ENCODE assay signal across 8 cellular contexts in the genomic region with DNA sequence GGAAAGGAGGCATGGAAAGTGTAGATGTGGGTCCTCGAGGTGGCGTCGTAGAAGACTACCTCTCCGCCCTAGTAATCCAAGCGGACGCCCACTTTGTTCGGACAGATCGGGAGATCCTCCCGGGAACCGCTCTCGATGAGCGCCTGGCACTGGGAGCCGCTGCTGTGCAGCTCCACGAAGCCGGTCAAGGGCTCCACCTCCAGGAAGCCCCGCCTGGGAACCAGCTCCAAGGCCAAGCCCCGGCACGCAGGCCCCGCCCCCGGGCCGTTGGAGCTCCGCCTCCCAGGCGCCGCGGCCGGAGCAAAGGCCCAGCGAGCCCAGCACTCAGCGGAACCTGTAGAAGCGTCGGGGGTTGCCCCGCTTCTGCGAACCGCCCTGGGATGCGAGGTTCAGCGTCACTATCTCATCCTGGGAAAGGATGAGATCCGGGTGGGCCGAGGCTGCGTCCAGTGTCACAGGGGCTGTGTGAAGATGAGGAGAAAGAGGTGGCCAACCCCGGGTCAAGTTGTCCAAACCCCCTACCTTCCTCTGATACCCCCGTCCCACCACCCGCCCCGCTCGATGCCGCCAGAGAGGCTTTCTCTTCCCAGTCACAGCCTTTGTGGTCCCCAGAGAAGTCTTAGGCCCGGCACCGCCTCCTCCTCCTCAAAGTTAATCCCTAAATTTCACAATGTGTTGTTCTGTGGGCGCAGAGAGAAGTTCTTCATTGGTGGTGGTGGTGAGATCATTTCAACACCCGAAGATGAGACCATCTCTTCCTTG. TPM values are rescaled to one million over a fixed set of nuclear protein-coding genes. Genes with fewer than 3 reads are reported as not detected.
DNase-seq lines count a peak whose midpoint lies in the region; TF ChIP-seq lines count a peak whose summit lies in the region.

No MANE protein-coding gene starts in this region.

- no peak overlapping the region for H3K27ac Mint-ChIP-seq in nephron

- peaks cover 35% of the 10 kb centered on the region for H3K4me1 Mint-ChIP-seq in nephron

- H3K4me3 Mint-ChIP-seq in nephron, result peak overlapping the region; percentile 82 to 86 (median 83)

- TF ChIP-seq CTCF in fibroblast of villous mesenchyme (IDR thresholded peaks at IDR 0.05; ENCODE audit: insufficient read depth, low read depth, low read length) (peak; percentile 25), nephron (IDR thresholded peaks at IDR 0.05; ENCODE audit: unreplicated experiment in 3 of 3) (no peak)

- DNase-seq in NCI-H1436 (lab: John Stamatoyannopoulos, UW) (peak; percentile 50), NCI-H1436 treated with DMSO at 0.1 percent for 48 hours (lab: John Stamatoyannopoulos, UW) (no peak), HT-29 (ENCODE audit: low spot score) (peak; percentile 94), activated gamma-delta T cell treated with Interleukin-2 at 50 U/mL for 16 hours (peak; percentile 48), fibroblast of villous mesenchyme (ENCODE audit: low read depth) (peak; percentile 85)
- DNase-seq in stimulated activated naive CD4-positive, alpha-beta T cell treated with Interleukin-2 at 50 U/mL for 16 hours (lab: John Stamatoyannopoulos, UW), result peak; percentile 71

- TF ChIP-seq POLR2A in Raji (IDR thresholded peaks at IDR 0.05; ENCODE audit: insufficient read depth, low read depth, low read length), result peak; percentile 71

- peak overlapping the region; percentile 57 for H3K4me3 ChIP-seq in fibroblast of villous mesenchyme (ENCODE audit: low read depth, low read length)

- H3K27me3 Mint-ChIP-seq in nephron (ENCODE audit: low read depth), result peaks cover 90% of the 10 kb centered on the region

- no peaks in the 10 kb centered on the region for H3K36me3 Mint-ChIP-seq in nephron (ENCODE audit: low read depth)

- H3K9me3 Mint-ChIP-seq in nephron, result no peaks in the 10 kb centered on the region

RNA-seq across cellular contexts. Expression of gene TRIM31, which starts 10.8 kb away (rescaled TPM):
- total RNA-seq in HT-29 (2014; rRNA removed; shearing (Covaris generic)), result 112 and 119 TPM in 2 replicates
- total RNA-seq in fibroblast of villous mesenchyme, result not detected in 2 replicates

RNA-seq across cellular contexts. Expression of gene RNF39, which starts 26.6 kb away (rescaled TPM):
- total RNA-seq in HT-29 (2014; rRNA removed; shearing (Covaris generic)), result 3.8 and 6.5 TPM in 2 replicates
- total RNA-seq in fibroblast of villous mesenchyme, result not detected in 2 replicates

RNA-seq across cellular contexts. Expression of gene TRIM40, which starts 33.8 kb away (rescaled TPM):
- not detected in 2 replicates for total RNA-seq in HT-29 (2014; rRNA removed; shearing (Covaris generic))
- not detected in 2 replicates for total RNA-seq in fibroblast of villous mesenchyme

RNA-seq across cellular contexts. Expression of gene PPP1R11, which starts 35.1 kb away (rescaled TPM):
- total RNA-seq in HT-29 (2014; rRNA removed; shearing (Covaris generic)), result 44.2 and 49.3 TPM in 2 replicates
- total RNA-seq in fibroblast of villous mesenchyme, result 23.7 and 33.2 TPM in 2 replicates

RNA-seq across cellular contexts. Expression of gene POLR1H, which starts 41.1 kb away (rescaled TPM):
- 31.1 and 45.0 TPM in 2 replicates for total RNA-seq in HT-29 (2014; rRNA removed; shearing (Covaris generic))
- 20.0 and 20.3 TPM in 2 replicates for total RNA-seq in fibroblast of villous mesenchyme

Comparison
In these comparisons a context has a peak if more than half of its experiments do, and no peak if none do; other contexts are left out.
1. RNA of gene TRIM31, which starts 10.8 kb away (total RNA-seq): 112 to 119 TPM in HT-29; not detected in fibroblast of villous mesenchyme; every median in the first group is over 100 times any median in the second.